In genomic region chr14:102776761-102777710, GRCh38 we compare ENCODE assay signal across 8 cellular contexts. TPM values are rescaled to one million over a fixed set of nuclear protein-coding genes. Genes with fewer than 3 reads are reported as not detected.
DNase-seq lines count a peak whose midpoint lies in the region; ATAC-seq and TF ChIP-seq lines count a peak whose summit lies in the region.

A gene with protein sequence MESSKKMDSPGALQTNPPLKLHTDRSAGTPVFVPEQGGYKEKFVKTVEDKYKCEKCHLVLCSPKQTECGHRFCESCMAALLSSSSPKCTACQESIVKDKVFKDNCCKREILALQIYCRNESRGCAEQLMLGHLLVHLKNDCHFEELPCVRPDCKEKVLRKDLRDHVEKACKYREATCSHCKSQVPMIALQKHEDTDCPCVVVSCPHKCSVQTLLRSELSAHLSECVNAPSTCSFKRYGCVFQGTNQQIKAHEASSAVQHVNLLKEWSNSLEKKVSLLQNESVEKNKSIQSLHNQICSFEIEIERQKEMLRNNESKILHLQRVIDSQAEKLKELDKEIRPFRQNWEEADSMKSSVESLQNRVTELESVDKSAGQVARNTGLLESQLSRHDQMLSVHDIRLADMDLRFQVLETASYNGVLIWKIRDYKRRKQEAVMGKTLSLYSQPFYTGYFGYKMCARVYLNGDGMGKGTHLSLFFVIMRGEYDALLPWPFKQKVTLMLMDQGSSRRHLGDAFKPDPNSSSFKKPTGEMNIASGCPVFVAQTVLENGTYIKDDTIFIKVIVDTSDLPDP (plus strand): TSS chr14:102777449. CDS start chr14:102870202, 92,753 bp downstream.

- H3K4me3 Mint-ChIP-seq in activated T-cell treated with anti-CD3 and anti-CD28 coated beads, Interleukin-2, amount 50 U/mL, for 4 hours: peak within 1 kb of the TSS; percentile 87

- peaks cover 27% of the 10 kb centered on the region for H3K36me3 Mint-ChIP-seq in activated T-cell treated with anti-CD3 and anti-CD28 coated beads, Interleukin-2, amount 50 U/mL, for 4 hours (ENCODE audit: insufficient read depth)

- peak; percentile 35 for ATAC-seq in HG02938 (IDR thresholded peaks at IDR 0.05; ENCODE audit: unreplicated experiment)
- ATAC-seq in activated T-cell treated with anti-CD3 and anti-CD28 coated beads, Interleukin-2, amount 50 U/mL, for 4 hours: peak; percentile 77 to 79

- no peak within 1 kb of the TSS for H2AFZ ChIP-seq in OCI-LY1 (ENCODE audit: low read length)

- H3K9ac ChIP-seq in OCI-LY1 (ENCODE audit: low read length): peak within 1 kb of the TSS; percentile 78

- WGBS in esophagus, 2 donors: 12 to 36% methylated on average over 52 to 163 of the region's 163 CpGs

- H3K9me3 ChIP-seq in OCI-LY1 (ENCODE audit: low read length): no peaks in the 10 kb centered on the region
- H3K9me3 ChIP-seq in esophagus (ENCODE audit: control insufficient read depth in 2 of 2, insufficient read depth in 1 of 2, low read depth in 1 of 2, low read length in 1 of 2): no peaks in the 10 kb centered on the region

- H3K4me2 ChIP-seq in OCI-LY1 (ENCODE audit: low read length): peak within 1 kb of the TSS; percentile 78

- no peaks in the 10 kb centered on the region for H3F3A ChIP-seq in OCI-LY1 (ENCODE audit: insufficient read depth, low read length)

- H3K4me1 ChIP-seq in OCI-LY1 (ENCODE audit: insufficient read depth, low read length, severe bottlenecking) (peaks cover 48% of the 10 kb centered on the region), esophagus (ENCODE audit: control insufficient read depth in 2 of 2, insufficient read depth in 2 of 2, low read length in 1 of 2) (peaks cover 3 to 6% of the 10 kb centered on the region in 2 donors)

- no peak for TF ChIP-seq CTCF in OCI-LY1 (IDR thresholded peaks at IDR 0.05; ENCODE audit: low read length)

- DNase-seq in NCI-H2196 (lab: John Stamatoyannopoulos, UW; ENCODE audit: unreplicated experiment): peak; percentile 53
- no peak for DNase-seq in NCI-H2196 treated with DMSO at 0.1 percent for 48 hours (lab: John Stamatoyannopoulos, UW; ENCODE audit: unreplicated experiment)
- peak; percentile 86 for DNase-seq in activated T-cell treated with anti-CD3 and anti-CD28 coated beads, Interleukin-2, amount 50 U/mL, for 4 hours
- peak; percentile 70 for DNase-seq in myocyte (ENCODE audit: low read depth)
- peak; percentile 69 to 90 for DNase-seq in stimulated activated CD8-positive, alpha-beta memory T cell treated with anti-CD3 and anti-CD28 coated beads, Interleukin-7, amount 100 ng/mL, for 4 hours (ENCODE audit: low read depth in 2 of 2)

- peaks cover 51% of the 10 kb centered on the region for H3K4me1 Mint-ChIP-seq in activated T-cell treated with anti-CD3 and anti-CD28 coated beads, Interleukin-2, amount 50 U/mL, for 4 hours (ENCODE audit: low read depth)

- no peaks in the 10 kb centered on the region for H4K20me1 ChIP-seq in OCI-LY1 (ENCODE audit: insufficient read depth, low read length)

- H3K9me3 Mint-ChIP-seq in activated T-cell treated with anti-CD3 and anti-CD28 coated beads, Interleukin-2, amount 50 U/mL, for 4 hours: no peaks in the 10 kb centered on the region

- H3K27me3 ChIP-seq in OCI-LY1 (ENCODE audit: insufficient read depth, low read length) (no peaks in the 10 kb centered on the region), esophagus (ENCODE audit: control insufficient read depth in 1 of 2, insufficient read depth in 2 of 2, low read length in 2 of 2) (no peaks in the 10 kb centered on the region)

- no peaks in the 10 kb centered on the region for H3K36me3 ChIP-seq in OCI-LY1 (ENCODE audit: insufficient read depth, low read length)
- no peaks in the 10 kb centered on the region for H3K36me3 ChIP-seq in esophagus (ENCODE audit: control insufficient read depth in 2 of 2, insufficient read depth in 2 of 2, low read length in 1 of 2)

- no peaks in the 10 kb centered on the region for H3K27me3 Mint-ChIP-seq in activated T-cell treated with anti-CD3 and anti-CD28 coated beads, Interleukin-2, amount 50 U/mL, for 4 hours (ENCODE audit: low read depth)

- peak within 1 kb of the TSS; percentile 73 for H3K4me3 ChIP-seq in OCI-LY1 (ENCODE audit: low read depth, low read length, poor library complexity, severe bottlenecking)
- peak within 1 kb of the TSS; percentile 69 to 91 for H3K4me3 ChIP-seq in esophagus (ENCODE audit: low read depth in 1 of 2, low read length in 2 of 2)

- no peaks in the 10 kb centered on the region for H3K9me2 ChIP-seq in OCI-LY1 (ENCODE audit: low read depth, low read length)

- H3K79me2 ChIP-seq in OCI-LY1 (ENCODE audit: insufficient read depth, low read length): peaks cover 31% of the 10 kb centered on the region

- peak within 1 kb of the TSS; percentile 73 for H3K27ac ChIP-seq in OCI-LY1 (ENCODE audit: low read depth, low read length, poor library complexity, severe bottlenecking)
- peak within 1 kb of the TSS; percentile 78 to 85 for H3K27ac ChIP-seq in esophagus (ENCODE audit: low read depth in 2 of 2, low read length in 1 of 2)

RNA-seq across cellular contexts. Expression of the gene that starts here (rescaled TPM):
- total RNA-seq in activated T-cell treated with anti-CD3 and anti-CD28 coated beads, Interleukin-2, amount 50 U/mL, for 4 hours: 10 to 100 TPM; 76.0 to 91.0 (median 78.1) TPM
- 1 to 10 TPM; 3.8 to 4.9 TPM for polyA plus RNA-seq in esophagus
- 11.8 and 13.9 TPM in 2 replicates for total RNA-seq in myocyte
- polyA plus RNA-seq in myocyte (2012): 10.8 TPM
